ENCODE assay signal across 8 cellular contexts in genomic region chr6:53347250-53347920, GRCh38. TPM values are rescaled to one million over a fixed set of nuclear protein-coding genes. Genes with fewer than 3 reads are reported as not detected.
DNase-seq lines count a peak whose midpoint lies in the region; ATAC-seq, FAIRE-seq and TF ChIP-seq lines count a peak whose summit lies in the region.

No MANE protein-coding gene starts in this region.

- H3K9me3 Mint-ChIP-seq in CD4-positive, alpha-beta memory T cell, result peaks cover 0 to 2% (median 0%) of the 10 kb centered on the region in 8 donors
- H3K9me3 Mint-ChIP-seq in T-helper 1 cell treated with Interleukin-12 subunit alpha and Interleukin-12 subunit beta and Interleukin-4 antibody, amounts not matched to agents 30 μg/mL and 1 μg/mL, for 36 hours, result no peaks in the 10 kb centered on the region
- H3K9me3 Mint-ChIP-seq in naive thymus-derived CD4-positive, alpha-beta T cell, result no peaks in the 10 kb centered on the region

- peak; percentile 59 to 70 (median 64) for DNase-seq in CD4-positive, alpha-beta memory T cell
- no peak for DNase-seq in H1 (ENCODE audit: low read depth in 1 of 2, low spot score in 2 of 2)
- peak in 7 of 9 donors; percentile 37 to 63 (median 56) for DNase-seq in naive thymus-derived CD4-positive, alpha-beta T cell
- DNase-seq in HK-2 (ENCODE audit: unreplicated experiment), result no peak

- H3K4me3 ChIP-seq in CD4-positive, alpha-beta memory T cell (ENCODE audit: low read length in 2 of 2), result peak overlapping the region; percentile 55 to 88
- peak overlapping the region; percentile 66 to 86 (median 83) for H3K4me3 ChIP-seq in H1 (ENCODE audit: extremely low read depth in 1 of 4, insufficient read depth in 2 of 4, low read depth in 3 of 4, low read length in 4 of 4)
- peak overlapping the region; percentile 65 for H3K4me3 ChIP-seq in naive thymus-derived CD4-positive, alpha-beta T cell (ENCODE audit: low read length)

- peaks cover 50 to 65% (median 58%) of the 10 kb centered on the region in 4 donors for H3K4me1 Mint-ChIP-seq in CD4-positive, alpha-beta memory T cell
- H3K4me1 Mint-ChIP-seq in T-helper 1 cell treated with Interleukin-12 subunit alpha and Interleukin-12 subunit beta and Interleukin-4 antibody, amounts not matched to agents 30 μg/mL and 1 μg/mL, for 36 hours (ENCODE audit: low read depth), result peaks cover 51% of the 10 kb centered on the region
- H3K4me1 Mint-ChIP-seq in naive thymus-derived CD4-positive, alpha-beta T cell, result peaks cover 44 to 60% (median 56%) of the 10 kb centered on the region in 7 donors

- ATAC-seq in GM19351 (IDR thresholded peaks at IDR 0.05; ENCODE audit: unreplicated experiment) (peak; percentile 29), HG03571 (IDR thresholded peaks at IDR 0.05; ENCODE audit: unreplicated experiment) (peak; percentile 28), GM19035 (IDR thresholded peaks at IDR 0.05; ENCODE audit: unreplicated experiment) (no peak)
- ATAC-seq in naive thymus-derived CD4-positive, alpha-beta T cell, result no peak

- H3K23me2 ChIP-seq in H1 (ENCODE audit: low read depth, low read length), result peaks cover 5% of the 10 kb centered on the region; the same call in 1 of the 2 replicates

- H4K20me1 ChIP-seq in H1 (replicated peaks in 1 of 2; ENCODE audit: control insufficient read depth in 1 of 2, insufficient read depth in 2 of 2, low read length in 2 of 2), result peaks cover 20 to 32% of the 10 kb centered on the region in 2 experiments

- no peak overlapping the region for H2BK120ac ChIP-seq in H1 (replicated peaks; ENCODE audit: low read depth, low read length)

- peak overlapping the region; percentile 94; the same call in 1 of the 2 replicates for H4K8ac ChIP-seq in H1 (ENCODE audit: extremely low read depth, insufficient read depth, low read length)

- TF ChIP-seq POLR2A in H1 (IDR thresholded peaks at IDR 0.05; ENCODE audit: control extremely low read depth in 1 of 2, low read depth in 2 of 2, low read length in 2 of 2), result no peak

- peak overlapping the region; percentile 4 for H3K56ac ChIP-seq in H1 (replicated peaks; ENCODE audit: insufficient read length, low read depth, low read length)

- no peak overlapping the region for H3K23ac ChIP-seq in H1 (ENCODE audit: insufficient read length)

- H3K36me3 Mint-ChIP-seq in CD4-positive, alpha-beta memory T cell, result peaks cover 4 to 40% of the 10 kb centered on the region in 2 donors
- peaks cover 17% of the 10 kb centered on the region for H3K36me3 Mint-ChIP-seq in T-helper 1 cell treated with Interleukin-12 subunit alpha and Interleukin-12 subunit beta and Interleukin-4 antibody, amounts not matched to agents 30 μg/mL and 1 μg/mL, for 36 hours (ENCODE audit: low read depth)
- peaks cover 0 to 18% (median 0%) of the 10 kb centered on the region in 5 donors for H3K36me3 Mint-ChIP-seq in naive thymus-derived CD4-positive, alpha-beta T cell

- peak overlapping the region; percentile 96 for H3K27ac ChIP-seq in CD4-positive, alpha-beta memory T cell (ENCODE audit: low read depth, low read length)
- no peak overlapping the region for H3K27ac ChIP-seq in H1 (ENCODE audit: low read depth, low read length)
- peak overlapping the region; percentile 89 for H3K27ac ChIP-seq in naive thymus-derived CD4-positive, alpha-beta T cell (ENCODE audit: low read depth, low read length)

- TF ChIP-seq EP300 in H1 (IDR thresholded peaks at IDR 0.05; ENCODE audit: borderline replicate concordance in 1 of 2, low read depth in 2 of 2, low read length in 2 of 2), result no peak

- FAIRE-seq in H1 (lab: Jason Lieb, UNC), result no peak

- intact Hi-C loops in CD4-positive, alpha-beta memory T cell (cut with micrococcal nuclease), result loop anchor here (1.0 to 5.0 kb wide), 6 partner anchors 12 to 200 kb away; partner anchors contain the start of gene GCLC
- intact Hi-C loops in naive thymus-derived CD4-positive, alpha-beta T cell (cut with micrococcal nuclease), result loop anchor here (1.0 to 10.0 kb wide), 13 partner anchors 8 to 1043 kb away; partner anchors contain the start of genes GCLC (in 2 of the 2), GSTA4 (in 1 of the 2) and LRRC1 (in 1 of the 2)

- no peak overlapping the region for H3K14ac ChIP-seq in H1 (ENCODE audit: insufficient read length)

- H2AK5ac ChIP-seq in H1 (ENCODE audit: low read depth, low read length), result no peak overlapping the region

- H3K27me3 Mint-ChIP-seq in CD4-positive, alpha-beta memory T cell, result no peaks in the 10 kb centered on the region
- H3K27me3 Mint-ChIP-seq in T-helper 1 cell treated with Interleukin-12 subunit alpha and Interleukin-12 subunit beta and Interleukin-4 antibody, amounts not matched to agents 30 μg/mL and 1 μg/mL, for 36 hours (ENCODE audit: low read depth), result peaks cover 10% of the 10 kb centered on the region
- H3K27me3 Mint-ChIP-seq in naive thymus-derived CD4-positive, alpha-beta T cell, result peaks cover 0 to 7% (median 0%) of the 10 kb centered on the region in 5 donors

- peaks cover 54% of the 10 kb centered on the region for H3K4me1 ChIP-seq in CD4-positive, alpha-beta memory T cell (ENCODE audit: insufficient read depth, low read length)
- H3K4me1 ChIP-seq in H1 (replicated peaks in 1 of 4; ENCODE audit: control insufficient read depth in 3 of 4, insufficient read depth in 4 of 4, low read length in 3 of 4), result peaks cover 0 to 10% (median 6%) of the 10 kb centered on the region in 4 experiments; a peak in 5 of 7 replicates
- H3K4me1 ChIP-seq in naive thymus-derived CD4-positive, alpha-beta T cell (ENCODE audit: control insufficient read depth in 2 of 2, insufficient read depth in 2 of 2, low read length in 2 of 2), result peaks cover 25 to 42% of the 10 kb centered on the region in 2 donors

- peak overlapping the region; percentile 55; the same call in 1 of the 2 replicates for H2BK12ac ChIP-seq in H1 (ENCODE audit: low read depth, low read length)

- H3K27me3 ChIP-seq in CD4-positive, alpha-beta memory T cell (ENCODE audit: insufficient read depth, low read length), result no peaks in the 10 kb centered on the region
- peaks cover 0 to 11% (median 7%) of the 10 kb centered on the region in 4 experiments; a peak in 4 of 7 replicates for H3K27me3 ChIP-seq in H1 (replicated peaks in 1 of 4; ENCODE audit: control insufficient read depth in 3 of 4, extremely low read depth in 1 of 4, insufficient read depth in 3 of 4, low read length in 3 of 4)
- no peaks in the 10 kb centered on the region for H3K27me3 ChIP-seq in naive thymus-derived CD4-positive, alpha-beta T cell (ENCODE audit: control insufficient read depth in 2 of 2, insufficient read depth in 2 of 2, low read length in 2 of 2)

- 5% methylated on average over 23 of the region's 23 CpGs; no CpG with 5 or more reads in 1 of the 2 experiments for WGBS in H1 (ENCODE audit: extremely low coverage in 1 of 2, insufficient coverage in 1 of 2, insufficient read length in 1 of 2, insufficient replicate concordance in 2 of 2, low coverage in 1 of 2, low lambda C conversion rate in 2 of 2, missing lambda C conversion rate in 1 of 2), 2 experiments

- no peaks in the 10 kb centered on the region for H3K9me3 ChIP-seq in CD4-positive, alpha-beta memory T cell (ENCODE audit: control insufficient read depth in 1 of 2, low read length in 2 of 2)
- no peaks in the 10 kb centered on the region for H3K9me3 ChIP-seq in H1 (ENCODE audit: insufficient read depth in 2 of 2, low read depth in 1 of 2, low read length in 1 of 2)
- H3K9me3 ChIP-seq in naive thymus-derived CD4-positive, alpha-beta T cell (ENCODE audit: control insufficient read depth in 2 of 3, low read length in 3 of 3), result no peaks in the 10 kb centered on the region

- peak overlapping the region; percentile 97 to 98 (median 98) for H3K27ac Mint-ChIP-seq in CD4-positive, alpha-beta memory T cell
- peak overlapping the region; percentile 96 for H3K27ac Mint-ChIP-seq in T-helper 1 cell treated with Interleukin-12 subunit alpha and Interleukin-12 subunit beta and Interleukin-4 antibody, amounts not matched to agents 30 μg/mL and 1 μg/mL, for 36 hours
- peak overlapping the region; percentile 57 to 96 (median 94) for H3K27ac Mint-ChIP-seq in naive thymus-derived CD4-positive, alpha-beta T cell

- no peaks in the 10 kb centered on the region for H3K36me3 ChIP-seq in CD4-positive, alpha-beta memory T cell (ENCODE audit: insufficient read depth, low read length)
- H3K36me3 ChIP-seq in H1 (ENCODE audit: control insufficient read depth in 2 of 4, insufficient read depth in 4 of 4, low read length in 3 of 4), result no peaks in the 10 kb centered on the region
- peaks cover 0 to 6% (median 0%) of the 10 kb centered on the region in 3 experiments for H3K36me3 ChIP-seq in naive thymus-derived CD4-positive, alpha-beta T cell (ENCODE audit: control insufficient read depth in 2 of 3, insufficient read depth in 3 of 3, low read length in 3 of 3)

- peak overlapping the region; percentile 93 to 99 (median 98) for H3K4me3 Mint-ChIP-seq in CD4-positive, alpha-beta memory T cell
- H3K4me3 Mint-ChIP-seq in T-helper 1 cell treated with Interleukin-12 subunit alpha and Interleukin-12 subunit beta and Interleukin-4 antibody, amounts not matched to agents 30 μg/mL and 1 μg/mL, for 36 hours, result peak overlapping the region; percentile 95
- peak overlapping the region; percentile 91 to 100 (median 98) for H3K4me3 Mint-ChIP-seq in naive thymus-derived CD4-positive, alpha-beta T cell

- peaks cover 11% of the 10 kb centered on the region for H3K79me1 ChIP-seq in H1 (ENCODE audit: low read depth, low read length)

- no peak overlapping the region; the same call in 1 of the 2 replicates for H2AFZ ChIP-seq in H1 (ENCODE audit: low read length)

- TF ChIP-seq CTCF in H1 (IDR thresholded peaks at IDR 0.05; ENCODE audit: control extremely low read depth in 1 of 3, insufficient read depth in 1 of 3, low read depth in 1 of 3, low read length in 3 of 3), result no peak

- H4K91ac ChIP-seq in H1 (replicated peaks; ENCODE audit: insufficient read length, low read length), result no peak overlapping the region

- H4K5ac ChIP-seq in H1 (ENCODE audit: insufficient read length, low read depth, low read length), result no peak overlapping the region

- peak overlapping the region in 3 of 4 experiments; percentile 45 to 77 (median 73); a peak in 5 of 7 replicates for H3K9ac ChIP-seq in H1 (replicated peaks in 1 of 4; ENCODE audit: extremely low read depth in 1 of 4, low read depth in 3 of 4, low read length in 3 of 4)

- no peak for TF ChIP-seq RAD21 in H1 (IDR thresholded peaks at IDR 0.05 in 1 of 2, conservative IDR thresholded peaks at IDR 0.05 in 1 of 2; ENCODE audit: low read depth in 2 of 2, low read length in 2 of 2)

- no peak overlapping the region; the same call in 1 of the 2 replicates for H3K18ac ChIP-seq in H1 (ENCODE audit: extremely low read depth, low read length)

- 0 out of 2 replicates have a peak overlapping the region, but pooled peaks have one; percentile 2 for H2BK15ac ChIP-seq in H1 (ENCODE audit: low read length)

- POLR2A ChIA-PET in CD4-positive, alpha-beta memory T cell (lab: Charles Lee; ENCODE audit: partially characterized antibody), result interaction anchor here (0.8 to 7.7 kb wide), 31 partner anchors 9 to 1040 kb away, joined by 3 to 202 read pairs (median 6); no protein-coding TSS in a partner anchor
- POLR2A ChIA-PET in H1 (lab: Charles Lee; ENCODE audit: partially characterized antibody), result interaction anchor here (0.7 to 8.2 kb wide), 5 partner anchors 9 to 110 kb away, joined by 3 to 49 read pairs (median 7); no protein-coding TSS in a partner anchor
- POLR2A ChIA-PET in naive thymus-derived CD4-positive, alpha-beta T cell (lab: Charles Lee), result interaction anchor here (0.8 to 9.0 kb wide), 18 partner anchors 9 to 167 kb away, joined by 3 to 126 read pairs (median 4); no protein-coding TSS in a partner anchor

- peaks cover 47 to 56% of the 10 kb centered on the region in 2 experiments for H3K79me2 ChIP-seq in H1 (ENCODE audit: control insufficient read depth in 1 of 2, insufficient read depth in 2 of 2, low read length in 2 of 2)

- peak overlapping the region; percentile 68; the same call in 1 of the 2 replicates for H2BK5ac ChIP-seq in H1 (ENCODE audit: low read depth, low read length)

- CTCF ChIA-PET in CD4-positive, alpha-beta memory T cell (lab: Charles Lee; ENCODE audit: partially characterized antibody), result interaction anchor here (0.6 to 3.5 kb wide), 23 partner anchors 11 to 176 kb away, joined by 3 to 29 read pairs (median 5); no protein-coding TSS in a partner anchor
- CTCF ChIA-PET in H1 (lab: Charles Lee; ENCODE audit: partially characterized antibody), result interaction anchor here (0.8 to 1.6 kb wide), 7 partner anchors 9 to 318 kb away, joined by 3 to 5 read pairs (median 4); partner anchors contain the start of gene KLHL31
- CTCF ChIA-PET in naive thymus-derived CD4-positive, alpha-beta T cell (lab: Charles Lee), result interaction anchor here (0.7 to 1.8 kb wide), 10 partner anchors 9 to 159 kb away, joined by 3 to 13 read pairs (median 4); no protein-coding TSS in a partner anchor

- no peak overlapping the region for H3K4ac ChIP-seq in H1 (replicated peaks; ENCODE audit: insufficient read length, low read depth, low read length)

- peak overlapping the region; percentile 85 to 94 for H3K4me2 ChIP-seq in H1 (ENCODE audit: insufficient read depth in 1 of 2, low read depth in 2 of 2, low read length in 2 of 2)

- no peak overlapping the region for H2BK20ac ChIP-seq in H1 (ENCODE audit: low read length)

RNA-seq across cellular contexts. Expression of gene ELOVL5, which starts 1.4 kb away (rescaled TPM):
- 100 to 1,000 TPM; 108 to 111 TPM for total RNA-seq in CD4-positive, alpha-beta memory T cell
- polyA plus RNA-seq in CD4-positive, alpha-beta memory T cell, result 100 to 1,000 TPM; 108 to 125 TPM
- 151 and 156 TPM in 2 replicates for total RNA-seq in H1 (2021; fragmentation: NEBNext Ultra II Directional; extraction: Animal tissue kit (Norgen Biotek cat#: 25700))
- 71.4 and 113 TPM in 2 replicates for polyA plus RNA-seq in H1 (2011; rRNA removed)
- 101 TPM for polyA plus RNA-seq in H1 (2011; cell fraction: cytosol; rRNA removed)
- 84.6 TPM for polyA plus RNA-seq in H1 (2011; cell fraction: nucleus; rRNA removed)
- polyA plus RNA-seq in H1 (2012, experiment 1 of 2), result 96.7 to 148 TPM (median 111 TPM) in 4 replicates
- polyA plus RNA-seq in H1 (2012, experiment 2 of 2), result 32.9 TPM
- polyA plus RNA-seq in H1 (2013, experiment 1 of 2), result 225 TPM
- polyA plus RNA-seq in H1 (2013, experiment 2 of 2), result 246 TPM
- 246 and 269 TPM in 2 replicates for polyA minus RNA-seq in H1 (2011; rRNA and poly(A)+ RNA removed)
- polyA minus RNA-seq in H1 (2011; cell fraction: cytosol; rRNA and poly(A)+ RNA removed), result 124 TPM
- 98.0 TPM for polyA minus RNA-seq in H1 (2011; cell fraction: nucleus; rRNA and poly(A)+ RNA removed)
- total RNA-seq in naive thymus-derived CD4-positive, alpha-beta T cell, result 100 to 1,000 TPM in 1 of 5 experiments, 10 to 100 TPM in 4; 49.7 to 124 (median 71.3) TPM
- 10 to 100 TPM; 40.9 to 52.5 TPM for polyA plus RNA-seq in naive thymus-derived CD4-positive, alpha-beta T cell

Comparison
In these comparisons a context has a peak if more than half of its experiments do, and no peak if none do; other contexts are left out.
1. DNase-seq: peak in CD4-positive, alpha-beta memory T cell (5 of 5) and naive thymus-derived CD4-positive, alpha-beta T cell (7 of 9); none in H1 (0 of 2) and HK-2 (single experiment).
2. ATAC-seq: peak in GM19351 (single experiment) and HG03571 (single experiment); none in naive thymus-derived CD4-positive, alpha-beta T cell (single experiment) and GM19035 (single experiment).
3. Peak in every context shown above with its lines, with median percentiles within 50 percentile points of each other: H3K4me3 ChIP-seq, H3K27ac Mint-ChIP-seq and H3K4me3 Mint-ChIP-seq.